ENCODE assay signal across 1 cellular context in genomic region chr4:41066049-41066448, GRCh38.
A peak's percentile ranks its signal among the peaks of the same experiment; 100 is the strongest.
TF ChIP-seq lines count a peak whose summit lies in the region.

No MANE protein-coding gene starts in this region.

TF ChIP-seq in GM12878, 131 proteins besides CTCF, POLR2A, EP300 and RAD21 (continued from another document):
- TF ChIP-seq, protein P1, sequence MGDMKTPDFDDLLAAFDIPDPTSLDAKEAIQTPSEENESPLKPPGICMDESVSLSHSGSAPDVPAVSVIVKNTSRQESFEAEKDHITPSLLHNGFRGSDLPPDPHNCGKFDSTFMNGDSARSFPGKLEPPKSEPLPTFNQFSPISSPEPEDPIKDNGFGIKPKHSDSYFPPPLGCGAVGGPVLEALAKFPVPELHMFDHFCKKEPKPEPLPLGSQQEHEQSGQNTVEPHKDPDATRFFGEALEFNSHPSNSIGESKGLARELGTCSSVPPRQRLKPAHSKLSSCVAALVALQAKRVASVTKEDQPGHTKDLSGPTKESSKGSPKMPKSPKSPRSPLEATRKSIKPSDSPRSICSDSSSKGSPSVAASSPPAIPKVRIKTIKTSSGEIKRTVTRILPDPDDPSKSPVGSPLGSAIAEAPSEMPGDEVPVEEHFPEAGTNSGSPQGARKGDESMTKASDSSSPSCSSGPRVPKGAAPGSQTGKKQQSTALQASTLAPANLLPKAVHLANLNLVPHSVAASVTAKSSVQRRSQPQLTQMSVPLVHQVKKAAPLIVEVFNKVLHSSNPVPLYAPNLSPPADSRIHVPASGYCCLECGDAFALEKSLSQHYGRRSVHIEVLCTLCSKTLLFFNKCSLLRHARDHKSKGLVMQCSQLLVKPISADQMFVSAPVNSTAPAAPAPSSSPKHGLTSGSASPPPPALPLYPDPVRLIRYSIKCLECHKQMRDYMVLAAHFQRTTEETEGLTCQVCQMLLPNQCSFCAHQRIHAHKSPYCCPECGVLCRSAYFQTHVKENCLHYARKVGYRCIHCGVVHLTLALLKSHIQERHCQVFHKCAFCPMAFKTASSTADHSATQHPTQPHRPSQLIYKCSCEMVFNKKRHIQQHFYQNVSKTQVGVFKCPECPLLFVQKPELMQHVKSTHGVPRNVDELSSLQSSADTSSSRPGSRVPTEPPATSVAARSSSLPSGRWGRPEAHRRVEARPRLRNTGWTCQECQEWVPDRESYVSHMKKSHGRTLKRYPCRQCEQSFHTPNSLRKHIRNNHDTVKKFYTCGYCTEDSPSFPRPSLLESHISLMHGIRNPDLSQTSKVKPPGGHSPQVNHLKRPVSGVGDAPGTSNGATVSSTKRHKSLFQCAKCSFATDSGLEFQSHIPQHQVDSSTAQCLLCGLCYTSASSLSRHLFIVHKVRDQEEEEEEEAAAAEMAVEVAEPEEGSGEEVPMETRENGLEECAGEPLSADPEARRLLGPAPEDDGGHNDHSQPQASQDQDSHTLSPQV (IDR thresholded peaks at IDR 0.05) = no peak
- 0 out of 2 replicates have a peak, but pooled peaks have one; percentile 12 for TF ChIP-seq ATF7 (IDR thresholded peaks at IDR 0.05; ENCODE audit: low read depth)
- TF ChIP-seq HDGF (IDR thresholded peaks at IDR 0.05) = no peak
- TF ChIP-seq RAD51 (IDR thresholded peaks at IDR 0.05) = no peak
- TF ChIP-seq RUNX3 (IDR thresholded peaks at IDR 0.05; ENCODE audit: low read length) = peak; percentile 36; the same call in 1 of the 2 replicates
